Comparison of ENCODE assay signal across 26 cellular contexts in the genomic region with DNA sequence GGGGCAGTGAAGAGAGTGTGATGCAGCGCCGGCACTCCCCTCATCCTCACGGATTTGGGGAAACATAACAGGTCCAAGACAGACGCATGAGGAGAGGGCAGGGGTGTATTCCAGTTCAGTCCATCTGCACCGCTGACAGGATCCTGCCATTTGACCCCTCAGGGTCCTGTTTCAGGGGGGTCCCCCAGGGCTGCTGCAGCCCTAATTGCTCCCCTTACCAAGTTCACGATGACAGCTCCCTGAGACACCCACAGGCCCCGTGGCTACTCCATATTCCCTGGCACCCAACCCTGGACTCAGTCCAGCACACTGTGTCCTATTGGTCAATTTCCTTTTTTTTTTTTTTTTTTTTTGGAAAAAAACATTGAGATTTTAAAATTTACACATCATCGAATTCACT. TPM values are rescaled to one million over a fixed set of nuclear protein-coding genes. Genes with fewer than 3 reads are reported as not detected.
"Had no signal": no experiment of that assay in that cellular context is flagged by ENCODE, and none has a peak within 500 bp of the region (broad histone marks: within the 10 kb centered on the region; RNA-seq: fewer than 3 reads in every experiment).

No MANE protein-coding gene starts in this region.

- H3K36me3 ChIP-seq: breast epithelium, gastrocnemius medialis, transverse colon had no signal

- H3K4me3 ChIP-seq: breast epithelium, gastrocnemius medialis, transverse colon had no signal

- H3K9me3 Mint-ChIP-seq: activated naive CD4-positive, alpha-beta T cell treated with anti-CD3 and anti-CD28 coated beads, Interleukin-2, amount 50 U/mL, for 24 hours; activated naive CD8-positive, alpha-beta T cell treated with anti-CD3 and anti-CD28 coated beads, Interleukin-2, amount 50 U/mL, for 24 hours; activated T-helper 2 cell treated with anti-CD3 and anti-CD28 coated beads, Interferon-gamma antibody, Interleukin-2, Interleukin-4, amounts not matched to agents 10 μg/mL and 5 μg/mL and 100 μg/mL, durations not matched to agents 14 hours and 24 hours and 36 hours; central memory CD8-positive, alpha-beta T cell; mesothelial cell of epicardium; neural crest cell; T-helper 2 cell treated with Interferon-gamma antibody and Interleukin-4, amounts not matched to agents 5 μg/mL and 100 μg/mL, for 36 hours had no signal

- H3K4me3 Mint-ChIP-seq: activated CD4-positive, alpha-beta T cell treated with anti-CD3 and anti-CD28 coated beads for 36 hours; activated CD8-positive, alpha-beta memory T cell treated with anti-CD3 and anti-CD28 coated beads, Interleukin-2, amount 10 ng/mL, durations not matched to agents 7 days and 5 days; activated CD8-positive, alpha-beta T cell treated with anti-CD3 and anti-CD28 coated beads, Interleukin-2, amount 10 ng/mL, durations not matched to agents 7 days and 5 days; activated naive CD4-positive, alpha-beta T cell treated with anti-CD3 and anti-CD28 coated beads, Interleukin-2, amount 50 U/mL, for 24 hours; activated naive CD8-positive, alpha-beta T cell treated with anti-CD3 and anti-CD28 coated beads, Interleukin-2, amount 50 U/mL, for 24 hours; central memory CD8-positive, alpha-beta T cell; mesothelial cell of epicardium; naive B cell; neural crest cell; T-helper 2 cell treated with Interferon-gamma antibody and Interleukin-4, amounts not matched to agents 5 μg/mL and 100 μg/mL, for 36 hours had no signal

- ATAC-seq: activated CD4-positive, alpha-beta T cell treated with anti-CD3 and anti-CD28 coated beads for 36 hours; activated CD8-positive, alpha-beta memory T cell treated with anti-CD3 and anti-CD28 coated beads, Interleukin-2, amount 10 ng/mL, durations not matched to agents 7 days and 5 days; activated CD8-positive, alpha-beta T cell treated with anti-CD3 and anti-CD28 coated beads, Interleukin-2, amount 10 ng/mL, durations not matched to agents 7 days and 5 days; activated naive CD8-positive, alpha-beta T cell treated with anti-CD3 and anti-CD28 coated beads, Interleukin-2, amount 50 U/mL, for 24 hours; gastrocnemius medialis; left ventricle myocardium superior had no signal

- H3K27ac ChIP-seq: breast epithelium, gastrocnemius medialis, transverse colon had no signal

- H3K9me3 ChIP-seq: breast epithelium, gastrocnemius medialis, transverse colon had no signal

- H3K27me3 ChIP-seq: breast epithelium, transverse colon had no signal

- H3K27ac Mint-ChIP-seq: activated CD4-positive, alpha-beta T cell treated with anti-CD3 and anti-CD28 coated beads for 36 hours; activated CD8-positive, alpha-beta memory T cell treated with anti-CD3 and anti-CD28 coated beads, Interleukin-2, amount 10 ng/mL, durations not matched to agents 7 days and 5 days; activated CD8-positive, alpha-beta T cell treated with anti-CD3 and anti-CD28 coated beads, Interleukin-2, amount 10 ng/mL, durations not matched to agents 7 days and 5 days; activated naive CD4-positive, alpha-beta T cell treated with anti-CD3 and anti-CD28 coated beads, Interleukin-2, amount 50 U/mL, for 24 hours; activated naive CD8-positive, alpha-beta T cell treated with anti-CD3 and anti-CD28 coated beads, Interleukin-2, amount 50 U/mL, for 24 hours; activated T-helper 2 cell treated with anti-CD3 and anti-CD28 coated beads, Interferon-gamma antibody, Interleukin-2, Interleukin-4, amounts not matched to agents 10 μg/mL and 5 μg/mL and 100 μg/mL, durations not matched to agents 14 hours and 24 hours and 36 hours; mesothelial cell of epicardium; naive B cell; T-helper 2 cell treated with Interferon-gamma antibody and Interleukin-4, amounts not matched to agents 5 μg/mL and 100 μg/mL, for 36 hours had no signal

- H3K4me1 Mint-ChIP-seq: activated CD4-positive, alpha-beta T cell treated with anti-CD3 and anti-CD28 coated beads for 36 hours; activated CD8-positive, alpha-beta memory T cell treated with anti-CD3 and anti-CD28 coated beads, Interleukin-2, amount 10 ng/mL, durations not matched to agents 7 days and 5 days; activated naive CD4-positive, alpha-beta T cell treated with anti-CD3 and anti-CD28 coated beads, Interleukin-2, amount 50 U/mL, for 24 hours; activated naive CD8-positive, alpha-beta T cell treated with anti-CD3 and anti-CD28 coated beads, Interleukin-2, amount 50 U/mL, for 24 hours; central memory CD8-positive, alpha-beta T cell; naive B cell had no signal

- H3K4me1 ChIP-seq: breast epithelium, gastrocnemius medialis had no signal

- H3K27me3 Mint-ChIP-seq: activated CD4-positive, alpha-beta T cell treated with anti-CD3 and anti-CD28 coated beads for 36 hours; activated CD8-positive, alpha-beta memory T cell treated with anti-CD3 and anti-CD28 coated beads, Interleukin-2, amount 10 ng/mL, durations not matched to agents 7 days and 5 days; activated naive CD4-positive, alpha-beta T cell treated with anti-CD3 and anti-CD28 coated beads, Interleukin-2, amount 50 U/mL, for 24 hours had no signal

- DNase-seq: activated CD4-positive, alpha-beta T cell treated with anti-CD3 and anti-CD28 coated beads for 36 hours; activated CD4-positive, CD25-positive, alpha-beta regulatory T cell; activated CD8-positive, alpha-beta memory T cell treated with anti-CD3 and anti-CD28 coated beads, Interleukin-2, amount 10 ng/mL, durations not matched to agents 7 days and 5 days; activated CD8-positive, alpha-beta T cell treated with anti-CD3 and anti-CD28 coated beads, Interleukin-2, amount 10 ng/mL, durations not matched to agents 7 days and 5 days; activated naive CD8-positive, alpha-beta T cell treated with anti-CD3 and anti-CD28 coated beads, Interleukin-2, amount 50 U/mL, for 24 hours; activated T-cell treated with anti-CD3 and anti-CD28 coated beads, Interleukin-2, amount 50 U/mL, for 48 hours; amygdala; effector memory CD4-positive, alpha-beta T cell; gastrocnemius medialis; glutamatergic neuron; islet precursor cell; left ventricle myocardium superior; mammary epithelial cell; naive B cell; stimulated activated naive CD4-positive, alpha-beta T cell treated with Interleukin-2 at 50 U/mL for 16 hours; T-helper 1 cell; transverse colon had no signal

- H3K36me3 Mint-ChIP-seq: activated CD8-positive, alpha-beta memory T cell treated with anti-CD3 and anti-CD28 coated beads, Interleukin-2, amount 10 ng/mL, durations not matched to agents 7 days and 5 days; activated naive CD4-positive, alpha-beta T cell treated with anti-CD3 and anti-CD28 coated beads, Interleukin-2, amount 50 U/mL, for 24 hours; mesothelial cell of epicardium; naive B cell had no signal

- FAIRE-seq: colon, urothelium cell line had no signal

RNA-seq across cellular contexts. Expression of gene SHANK2, which starts 41.5 kb away (rescaled TPM):
- total RNA-seq: activated CD4-positive, alpha-beta T cell treated with anti-CD3 and anti-CD28 coated beads for 36 hours; activated CD8-positive, alpha-beta memory T cell treated with anti-CD3 and anti-CD28 coated beads, Interleukin-2, amount 10 ng/mL, durations not matched to agents 7 days and 5 days; activated CD8-positive, alpha-beta T cell treated with anti-CD3 and anti-CD28 coated beads, Interleukin-2, amount 10 ng/mL, durations not matched to agents 7 days and 5 days; activated T-helper 2 cell treated with anti-CD3 and anti-CD28 coated beads, Interferon-gamma antibody, Interleukin-2, Interleukin-4, amounts not matched to agents 10 μg/mL and 5 μg/mL and 100 μg/mL, durations not matched to agents 14 hours and 24 hours and 36 hours had no signal
